19 cellular contexts compared by ENCODE assay signal in the genomic region with DNA sequence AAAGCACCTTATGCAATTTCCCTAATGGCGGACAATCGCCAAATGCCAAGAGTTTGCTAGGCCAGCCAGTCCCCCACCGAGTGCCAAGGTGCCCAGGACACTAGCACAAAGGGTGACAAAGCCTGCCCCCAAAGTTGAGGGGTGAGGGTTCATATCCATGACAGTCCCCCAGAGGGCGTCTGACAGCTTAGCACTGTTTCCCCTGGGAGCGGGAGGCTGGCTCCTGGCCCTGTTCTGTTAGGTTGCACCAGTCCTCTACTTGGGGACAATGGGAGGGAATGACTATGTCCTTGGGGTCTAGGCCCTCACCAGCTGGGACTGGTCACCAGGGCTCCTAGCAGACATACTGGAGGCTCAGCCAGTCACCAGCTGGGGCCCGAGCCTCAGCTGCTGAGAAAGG.
DNase-seq lines count a peak whose midpoint lies in the region; ATAC-seq and TF ChIP-seq lines count a peak whose summit lies in the region.
"Had no signal": no experiment of that assay in that cellular context is flagged by ENCODE, and none has a peak within 500 bp of the region (broad histone marks: within the 10 kb centered on the region; RNA-seq: fewer than 3 reads in every experiment).

No MANE protein-coding gene starts in this region.

- H3K27ac Mint-ChIP-seq in stimulated activated memory B cell treated with anti-CD40 and anti-IgM and Interleukin-4, amounts not matched to agents 10 μg/mL and 1 μg/mL and 100 μg/mL, for 72 hours: no peak overlapping the region
- no peak overlapping the region for H3K27ac Mint-ChIP-seq in activated T-cell treated with anti-CD3 and anti-CD28 coated beads, Interleukin-2, amount 50 U/mL, for 72 hours
- H3K27ac Mint-ChIP-seq: CD8-positive, alpha-beta memory T cell; type B pancreatic cell had no signal

- H3K79me2 ChIP-seq in Karpas-422 (ENCODE audit: low read length): no peaks in the 10 kb centered on the region
- H3K79me2 ChIP-seq: hepatocyte had no signal

- no peaks in the 10 kb centered on the region for H3K27me3 Mint-ChIP-seq in stimulated activated memory B cell treated with anti-CD40 and anti-IgM and Interleukin-4, amounts not matched to agents 10 μg/mL and 1 μg/mL and 100 μg/mL, for 72 hours
- H3K27me3 Mint-ChIP-seq in activated T-cell treated with anti-CD3 and anti-CD28 coated beads, Interleukin-2, amount 50 U/mL, for 72 hours (ENCODE audit: low read depth): no peaks in the 10 kb centered on the region
- H3K27me3 Mint-ChIP-seq: CD8-positive, alpha-beta memory T cell; type B pancreatic cell had no signal

- no peak overlapping the region for H3K4me3 ChIP-seq in Karpas-422 (ENCODE audit: low read length)
- no peak overlapping the region for H3K4me3 ChIP-seq in astrocyte of the cerebellum (ENCODE audit: low read depth, low read length)
- H3K4me3 ChIP-seq in psoas muscle: no peak overlapping the region
- H3K4me3 ChIP-seq: A549, hepatocyte, ovary, smooth muscle cell had no signal

- no peaks in the 10 kb centered on the region for H3K9me3 Mint-ChIP-seq in stimulated activated memory B cell treated with anti-CD40 and anti-IgM and Interleukin-4, amounts not matched to agents 10 μg/mL and 1 μg/mL and 100 μg/mL, for 72 hours
- no peaks in the 10 kb centered on the region for H3K9me3 Mint-ChIP-seq in activated T-cell treated with anti-CD3 and anti-CD28 coated beads, Interleukin-2, amount 50 U/mL, for 72 hours
- H3K9me3 Mint-ChIP-seq: CD8-positive, alpha-beta memory T cell; stimulated activated effector memory CD8-positive, alpha-beta T cell treated with anti-CD3 and anti-CD28 coated beads, Interleukin-12 subunit alpha, Interleukin-12 subunit beta, amount 100 ng/mL, for 72 hours; type B pancreatic cell had no signal

- peaks cover 46% of the 10 kb centered on the region for H3K36me3 Mint-ChIP-seq in stimulated activated memory B cell treated with anti-CD40 and anti-IgM and Interleukin-4, amounts not matched to agents 10 μg/mL and 1 μg/mL and 100 μg/mL, for 72 hours
- H3K36me3 Mint-ChIP-seq in activated T-cell treated with anti-CD3 and anti-CD28 coated beads, Interleukin-2, amount 50 U/mL, for 72 hours (ENCODE audit: insufficient read depth in 2 of 2): no peaks in the 10 kb centered on the region
- H3K36me3 Mint-ChIP-seq: type B pancreatic cell had no signal

- H3K27me3 ChIP-seq in Karpas-422 (ENCODE audit: low read length): no peaks in the 10 kb centered on the region
- no peaks in the 10 kb centered on the region for H3K27me3 ChIP-seq in psoas muscle (ENCODE audit: insufficient read depth in 3 of 3, low read length in 2 of 3)
- H3K27me3 ChIP-seq: hepatocyte, ovary had no signal

- intact Hi-C loops in psoas muscle (cut with DNase I): loop anchor here (10.0 kb wide), 1 partner anchor 389 kb away; a partner anchor contains a TSS

- H3K27ac ChIP-seq in Karpas-422 (ENCODE audit: low read length) (no peak overlapping the region), psoas muscle (peak overlapping the region; percentile 78)
- H3K27ac ChIP-seq: A549, hepatocyte, ovary had no signal

- peak; percentile 37 for DNase-seq in NCI-H1694 (lab: John Stamatoyannopoulos, UW)
- DNase-seq in NCI-H1694 treated with DMSO at 0.1 percent for 48 hours (lab: John Stamatoyannopoulos, UW): no peak
- DNase-seq in Karpas-422: peak; percentile 48
- no peak for DNase-seq in astrocyte of the cerebellum (ENCODE audit: low read depth)
- peak; percentile 56 to 81 for DNase-seq in psoas muscle
- no peak for DNase-seq in activated T-cell treated with anti-CD3 and anti-CD28 coated beads, Interleukin-2, amount 50 U/mL, for 72 hours
- DNase-seq in activated CD4-positive, CD25-positive, alpha-beta regulatory T cell (lab: John Stamatoyannopoulos, UW): no peak
- DNase-seq: activated gamma-delta T cell; CD8-positive, alpha-beta memory T cell; effector CD8-positive, alpha-beta T cell; NCI-H1417; NCI-H526 treated with DMSO at 0.1 percent for 48 hours; ovary had no signal

- TF ChIP-seq CTCF in astrocyte of the cerebellum (IDR thresholded peaks at IDR 0.05; ENCODE audit: low read depth, low read length, missing control alignments): peak; percentile 33
- peak; percentile 8 for TF ChIP-seq CTCF in psoas muscle (IDR thresholded peaks at IDR 0.05)

- no peak overlapping the region for H2AFZ ChIP-seq in Karpas-422 (ENCODE audit: low read length)
- H2AFZ ChIP-seq: hepatocyte had no signal

- H3K4me1 Mint-ChIP-seq in stimulated activated memory B cell treated with anti-CD40 and anti-IgM and Interleukin-4, amounts not matched to agents 10 μg/mL and 1 μg/mL and 100 μg/mL, for 72 hours: peaks cover 11% of the 10 kb centered on the region
- H3K4me1 Mint-ChIP-seq in activated T-cell treated with anti-CD3 and anti-CD28 coated beads, Interleukin-2, amount 50 U/mL, for 72 hours (ENCODE audit: low read depth): peaks cover 13% of the 10 kb centered on the region

- peak in 3 of 4 donors; percentile 7 to 35 (median 22) for ATAC-seq in psoas muscle
- no peak for ATAC-seq in stimulated activated memory B cell treated with anti-CD40 and anti-IgM and Interleukin-4, amounts not matched to agents 10 μg/mL and 1 μg/mL and 100 μg/mL, for 72 hours
- ATAC-seq in activated T-cell treated with anti-CD3 and anti-CD28 coated beads, Interleukin-2, amount 50 U/mL, for 72 hours (replicated peaks in 1 of 2): no peak
- ATAC-seq: A549; stimulated activated effector memory CD8-positive, alpha-beta T cell treated with anti-CD3 and anti-CD28 coated beads, Interleukin-12 subunit alpha, Interleukin-12 subunit beta, amount 100 ng/mL, for 72 hours had no signal

- H3K4me3 Mint-ChIP-seq in stimulated activated memory B cell treated with anti-CD40 and anti-IgM and Interleukin-4, amounts not matched to agents 10 μg/mL and 1 μg/mL and 100 μg/mL, for 72 hours: no peak overlapping the region
- no peak overlapping the region for H3K4me3 Mint-ChIP-seq in activated T-cell treated with anti-CD3 and anti-CD28 coated beads, Interleukin-2, amount 50 U/mL, for 72 hours
- H3K4me3 Mint-ChIP-seq: CD8-positive, alpha-beta memory T cell; stimulated activated effector memory CD8-positive, alpha-beta T cell treated with anti-CD3 and anti-CD28 coated beads, Interleukin-12 subunit alpha, Interleukin-12 subunit beta, amount 100 ng/mL, for 72 hours; type B pancreatic cell had no signal

- peak overlapping the region; percentile 14 for H3K4me2 ChIP-seq in Karpas-422 (ENCODE audit: low read depth, low read length, poor library complexity, severe bottlenecking)
- H3K4me2 ChIP-seq: A549, hepatocyte, smooth muscle cell had no signal

- peaks cover 10% of the 10 kb centered on the region; the same call in 1 of the 2 replicates for H4K20me1 ChIP-seq in Karpas-422 (ENCODE audit: insufficient read depth, low read depth, low read length)

- H3K4me1 ChIP-seq in Karpas-422 (ENCODE audit: low read length) (peaks cover 22% of the 10 kb centered on the region), psoas muscle (peaks cover 72% of the 10 kb centered on the region)

- 34 to 75% (median 37%) methylated on average over 6 of the region's 6 CpGs for WGBS in psoas muscle, 3 donors

- no peaks in the 10 kb centered on the region for H3K36me3 ChIP-seq in Karpas-422 (ENCODE audit: insufficient read depth, low read length)
- H3K36me3 ChIP-seq in psoas muscle (ENCODE audit: insufficient read depth in 1 of 2, low read depth in 1 of 2): peaks cover 7 to 87% of the 10 kb centered on the region in 2 donors
- H3K36me3 ChIP-seq: ovary had no signal

- H3K9me2 ChIP-seq in Karpas-422 (replicated peaks; ENCODE audit: insufficient read depth, low read length): no peaks in the 10 kb centered on the region

- no peaks in the 10 kb centered on the region for H3K9me3 ChIP-seq in Karpas-422 (ENCODE audit: low read length)
- H3K9me3 ChIP-seq in psoas muscle: no peaks in the 10 kb centered on the region
- H3K9me3 ChIP-seq: A549, ovary had no signal

- peak overlapping the region; percentile 35; the same call in 1 of the 2 replicates for H3K9ac ChIP-seq in Karpas-422 (ENCODE audit: low read length)

- in situ Hi-C loops in astrocyte of the cerebellum (cut with HindIII; ENCODE audit: low sequenced_read_pairs): no loop called here

Comparison
In these comparisons a context has a peak if more than half of its experiments do, and no peak if none do; other contexts are left out.
1. DNase-seq: peak in NCI-H1694 (single experiment), Karpas-422 (single experiment) and psoas muscle (2 of 2); none in NCI-H1694 treated with DMSO at 0.1 percent for 48 hours (single experiment), astrocyte of the cerebellum (single experiment), activated T-cell treated with anti-CD3 and anti-CD28 coated beads, Interleukin-2, amount 50 U/mL, for 72 hours (0 of 2) and activated CD4-positive, CD25-positive, alpha-beta regulatory T cell (0 of 4).
2. ATAC-seq: peak in psoas muscle (3 of 4); none in stimulated activated memory B cell treated with anti-CD40 and anti-IgM and Interleukin-4, amounts not matched to agents 10 μg/mL and 1 μg/mL and 100 μg/mL, for 72 hours (single experiment) and activated T-cell treated with anti-CD3 and anti-CD28 coated beads, Interleukin-2, amount 50 U/mL, for 72 hours (0 of 2).